In genomic region chr10:96228408-96229019, GRCh38 we compare ENCODE assay signal across 19 cellular contexts. TPM values are rescaled to one million over a fixed set of nuclear protein-coding genes. Genes with fewer than 3 reads are reported as not detected.
DNase-seq lines count a peak whose midpoint lies in the region; ATAC-seq, FAIRE-seq and TF ChIP-seq lines count a peak whose summit lies in the region.
"Had no signal": no experiment of that assay in that cellular context is flagged by ENCODE, and none has a peak within 500 bp of the region (broad histone marks: within the 10 kb centered on the region; RNA-seq: fewer than 3 reads in every experiment).

No MANE protein-coding gene starts in this region.

- intact Hi-C loops in OCI-LY7 (cut with micrococcal nuclease; ENCODE audit: unreplicated experiment) (loop anchor here (1.0 to 5.0 kb wide), 4 partner anchors 43 to 196 kb away; partner anchors contain the start of gene BLNK), GM12878 (cut with micrococcal nuclease; ENCODE audit: unreplicated experiment) (loop anchor here (1.0 kb wide), 1 partner anchor 65 kb away; no protein-coding TSS in a partner anchor), kidney (cut with DNase I) (no loop called here)

- H3K9me3 ChIP-seq in OCI-LY7 (ENCODE audit: low read length) = no peaks in the 10 kb centered on the region
- no peaks in the 10 kb centered on the region for H3K9me3 ChIP-seq in GM12878 (replicated peaks; ENCODE audit: control insufficient read depth, insufficient read depth, low read length)
- no peaks in the 10 kb centered on the region for H3K9me3 ChIP-seq in small intestine (ENCODE audit: control insufficient read depth, low read depth)
- no peaks in the 10 kb centered on the region for H3K9me3 ChIP-seq in kidney (ENCODE audit: control insufficient read depth in 1 of 2, low read length in 2 of 2)
- H3K9me3 ChIP-seq: BE2C had no signal

- H2AFZ ChIP-seq in OCI-LY7 (ENCODE audit: low read length) (no peak overlapping the region), GM12878 (ENCODE audit: control insufficient read depth, low read depth, low read length) (no peak overlapping the region)
- H2AFZ ChIP-seq: GM23248 had no signal

- H3K27ac ChIP-seq in OCI-LY7 (ENCODE audit: low read depth, low read length, poor library complexity, severe bottlenecking) (no peak overlapping the region), GM12878 (ENCODE audit: control insufficient read depth, insufficient read depth) (no peak overlapping the region), small intestine (ENCODE audit: low read depth in 1 of 2, low read length in 1 of 2) (no peak overlapping the region), kidney (ENCODE audit: low read depth in 2 of 2, low read length in 2 of 2) (no peak overlapping the region)
- H3K27ac ChIP-seq: GM23248 had no signal

- H3K27me3 ChIP-seq in GM12878 (replicated peaks in 1 of 2; ENCODE audit: control insufficient read depth in 2 of 2, insufficient read depth in 2 of 2, low read length in 1 of 2) = no peaks in the 10 kb centered on the region
- no peaks in the 10 kb centered on the region for H3K27me3 ChIP-seq in small intestine (ENCODE audit: control insufficient read depth in 2 of 2, insufficient read depth in 2 of 2, low read length in 2 of 2)
- H3K27me3 ChIP-seq: BE2C had no signal

- H3K4me3 ChIP-seq in OCI-LY7 (ENCODE audit: low read depth, low read length, poor library complexity, severe bottlenecking) (no peak overlapping the region), GM12878 (no peak overlapping the region), small intestine (ENCODE audit: low read depth in 1 of 2, low read length in 2 of 2) (no peak overlapping the region), kidney (ENCODE audit: low read length in 2 of 2) (no peak overlapping the region)
- H3K4me3 ChIP-seq: GM23248 had no signal

- BruUV-seq in OCI-LY7 (replicated peaks; lab: Mats Ljungman, UMichigan) = TSS peak; percentile 41
- TSS peak; percentile 37 for BruUV-seq in GM12878 (replicated peaks; lab: Mats Ljungman, UMichigan)

- H3K4me2 ChIP-seq in OCI-LY7 (ENCODE audit: low read length) = no peak overlapping the region
- H3K4me2 ChIP-seq in GM12878 (ENCODE audit: control insufficient read depth, insufficient read depth) = no peak overlapping the region

- POLR2A ChIA-PET in OCI-LY7 (lab: Charles Lee) (interaction anchor here (0.7 to 4.9 kb wide), 4 partner anchors 43 to 76 kb away, joined by 5 to 80 read pairs (median 20); partner anchors contain the start of genes BLNK and DNTT), GM12878 (lab: Charles Lee) (interaction anchor here (0.7 to 3.7 kb wide), 6 partner anchors 39 to 67 kb away, joined by 5 to 60 read pairs (median 12); partner anchors contain the start of gene BLNK)

- H4K20me1 ChIP-seq in OCI-LY7 (ENCODE audit: insufficient read depth, low read length) (no peaks in the 10 kb centered on the region), GM12878 (ENCODE audit: control insufficient read depth, insufficient read depth) (no peaks in the 10 kb centered on the region)

- H3K36me3 ChIP-seq in OCI-LY7 (ENCODE audit: insufficient read depth, low read length) (peaks cover 98% of the 10 kb centered on the region), GM12878 (ENCODE audit: control insufficient read depth in 2 of 2, insufficient read depth in 2 of 2, low read length in 1 of 2) (peaks cover 30 to 59% of the 10 kb centered on the region in 2 experiments), small intestine (ENCODE audit: control insufficient read depth in 2 of 2, insufficient read depth in 2 of 2, low read length in 2 of 2) (peaks cover 0 to 11% of the 10 kb centered on the region in 2 donors), kidney (ENCODE audit: control insufficient read depth in 1 of 2, insufficient read depth in 2 of 2, low read length in 2 of 2) (peaks cover 0 to 3% of the 10 kb centered on the region in 2 donors)
- H3K36me3 ChIP-seq: BE2C had no signal

- no peaks in the 10 kb centered on the region for H3K9me2 ChIP-seq in OCI-LY7 (ENCODE audit: insufficient read depth, low read length)

- DNase-seq in OCI-LY7 (ENCODE audit: low spot score) (no peak), GM12878 (ENCODE audit: low read depth, low spot score) (no peak), islet precursor cell (peak; percentile 5), small intestine (peak; percentile 90), middle frontal gyrus (ENCODE audit: extremely low spot score, low spot score) (no peak), kidney (no peak), cerebellar cortex (ENCODE audit: low spot score) (no peak)
- DNase-seq: ACHN; BE2C; Calu3; CD4-positive, alpha-beta memory T cell; GF-D8; GM23248; H7; HFFc6; KBM-7 had no signal

- H3K79me2 ChIP-seq in OCI-LY7 (ENCODE audit: insufficient read depth, low read depth, low read length) (peaks cover 14% of the 10 kb centered on the region; the same call in 1 of the 2 replicates), GM12878 (ENCODE audit: control insufficient read depth, insufficient read depth, low read length) (peaks cover 6% of the 10 kb centered on the region)

- in situ Hi-C loops in GM12878 (cut with MboI) = loop anchor here (5.0 kb wide), 1 partner anchor 69 kb away; no protein-coding TSS in a partner anchor

- TF ChIP-seq CTCF in OCI-LY7 (conservative IDR thresholded peaks at IDR 0.05; ENCODE audit: low read length) (no peak), GM12878 (IDR thresholded peaks at IDR 0.05 in 2 of 3, conservative IDR thresholded peaks at IDR 0.05 in 1 of 3; ENCODE audit: control insufficient read depth in 2 of 3, extremely low read depth in 1 of 3, insufficient read depth in 1 of 3, low read depth in 3 of 3, low read length in 3 of 3) (no peak), kidney (IDR thresholded peaks at IDR 0.05; ENCODE audit: borderline replicate concordance, extremely low read depth, insufficient read depth) (no peak)

- SMC1A ChIA-PET in GM12878 (lab: Charles Lee; ENCODE audit: uncharacterized antibody, unreplicated experiment) = interaction anchor here (0.6 to 12.1 kb wide), 24 partner anchors 11 to 211 kb away, joined by 3 to 424 read pairs (median 8); partner anchors contain the start of gene BLNK

- CTCF ChIA-PET in OCI-LY7 (lab: Charles Lee; ENCODE audit: unreplicated experiment) = interaction anchor here (0.7 to 3.1 kb wide), 2 partner anchors 64 to 213 kb away, joined by 3 to 104 read pairs; no protein-coding TSS in a partner anchor
- CTCF ChIA-PET in GM12878 (lab: Yijun Ruan, JAX) = interaction anchor here (0.6 to 23.4 kb wide), 30 partner anchors 11 to 385 kb away, joined by 3 to 790 read pairs (median 6); partner anchors contain the start of genes BLNK, OPALIN and ZNF518A

- RAD21 ChIA-PET in GM12878 (lab: Charles Lee; ENCODE audit: unreplicated experiment) = interaction anchor here (0.7 to 14.2 kb wide), 18 partner anchors 9 to 467 kb away, joined by 3 to 428 read pairs (median 10); partner anchors contain the start of gene BLNK

- no peak for FAIRE-seq in GM12878 (lab: Jason Lieb, UNC)
- no peak for FAIRE-seq in small intestine (lab: Jason Lieb, UNC)
- FAIRE-seq in kidney (lab: Jason Lieb, UNC) = no peak
- FAIRE-seq: A204.1, HTR-8/SVneo had no signal

- 87% methylated on average over 10 of the region's 10 CpGs for WGBS in GM12878 (ENCODE audit: insufficient coverage, insufficient replicate concordance, low lambda C conversion rate, missing lambda C conversion rate)
- 24 to 61% (median 45%) methylated on average over 10 of the region's 10 CpGs for WGBS in small intestine, 3 donors

- no peak for ATAC-seq in GM12878
- ATAC-seq in GM21723 (IDR thresholded peaks at IDR 0.05; ENCODE audit: unreplicated experiment) = no peak

- H3K9ac ChIP-seq in GM12878 (ENCODE audit: control insufficient read depth, insufficient read depth, low read length) (no peak overlapping the region), kidney (ENCODE audit: low read length in 2 of 2) (no peak overlapping the region)
- H3K9ac ChIP-seq: GM23248 had no signal

- no peak for TF ChIP-seq EP300 in GM12878 (IDR thresholded peaks at IDR 0.05; ENCODE audit: borderline replicate concordance in 1 of 2, control insufficient read depth in 1 of 2, low read depth in 2 of 2, low read length in 2 of 2)

- peaks cover 25% of the 10 kb centered on the region for H3K4me1 ChIP-seq in OCI-LY7 (ENCODE audit: insufficient read depth, low read length, poor library complexity, severe bottlenecking)
- peaks cover 9% of the 10 kb centered on the region for H3K4me1 ChIP-seq in GM12878 (ENCODE audit: control insufficient read depth, insufficient read depth, low read length)
- H3K4me1 ChIP-seq in small intestine (ENCODE audit: control insufficient read depth in 2 of 2, insufficient read depth in 1 of 2, low read depth in 1 of 2, low read length in 1 of 2) = no peaks in the 10 kb centered on the region
- no peaks in the 10 kb centered on the region for H3K4me1 ChIP-seq in kidney (ENCODE audit: control insufficient read depth in 1 of 2, insufficient read depth in 1 of 2, low read depth in 1 of 2, low read length in 2 of 2)
- H3K4me1 ChIP-seq: BE2C had no signal

- no peak for TF ChIP-seq POLR2A in GM12878 (IDR thresholded peaks at IDR 0.05; ENCODE audit: low read depth, low read length)

- TF ChIP-seq RAD21 in GM12878 (IDR thresholded peaks at IDR 0.05; ENCODE audit: insufficient read depth, low read depth, low read length) = no peak

TF ChIP-seq in GM12878, 131 proteins besides CTCF, POLR2A, EP300 and RAD21 (continues in another document):
- TF ChIP-seq NR2F1 (conservative IDR thresholded peaks at IDR 0.05) = no peak
- TF ChIP-seq PML (IDR thresholded peaks at IDR 0.05; ENCODE audit: low read length) = 0 out of 2 replicates have a peak, but pooled peaks have one; percentile 1
- TF ChIP-seq TBL1XR1 (IDR thresholded peaks at IDR 0.05; ENCODE audit: low read depth, low read length) = no peak

RNA-seq across cellular contexts. Expression of gene BLNK, which starts 42.9 kb away (rescaled TPM):
- total RNA-seq in OCI-LY7 (2014; rRNA removed; shearing (Covaris generic)) = 78.0 and 113 TPM in 2 replicates
- total RNA-seq in OCI-LY7 (2022) (182 and 201 TPM in 2 replicates), GM12878 (2014; rRNA removed) (113 and 114 TPM in 2 replicates), GM12878 (2014; rRNA removed; fragmentation: Illumina TruSeq; extraction: Trizol) (121 and 122 TPM in 2 replicates), GM12878 (2021) (103 and 107 TPM in 2 replicates), kidney (38.8 TPM)
- total RNA-seq in GM12878 (2013; cell fraction: nucleolus; rRNA removed) = 275 and 310 TPM in 2 replicates
- polyA plus RNA-seq in GM12878 (2011; ENCODE audit: low read depth) = 81.4 TPM
- polyA plus RNA-seq in GM12878 (2011; rRNA removed) (58.9 and 84.8 TPM in 2 replicates), GM12878 (2014; fragmentation: Illumina TruSeq; extraction: Trizol) (156 and 162 TPM in 2 replicates), GM12878 (2014; fragmentation: Nextera tagmentation; extraction: Ambion mirVana) (100 to 1,000 TPM; 165 to 201 TPM), GM12878 (2014; rRNA removed) (75.0 and 79.5 TPM in 2 replicates), GM12878 (2016; fragmentation: Nextera tagmentation; extraction: Ambion mirVana) (100 to 1,000 TPM; 156 to 158 TPM), small intestine (10 to 100 TPM; 26.7 to 69.3 (median 27.7) TPM), kidney (ENCODE audit: insufficient read depth, low read depth, low replicate concordance) (28.5 TPM)
- 43.9 and 56.1 TPM in 2 replicates for polyA plus RNA-seq in GM12878 (2011; cell fraction: cytosol; rRNA removed)
- 198 and 209 TPM in 2 replicates for polyA plus RNA-seq in GM12878 (2011; cell fraction: nucleus; rRNA removed)
- polyA plus RNA-seq in GM12878 (2012) = 105 and 141 TPM in 2 replicates
- polyA minus RNA-seq in GM12878 (2011; rRNA and poly(A)+ RNA removed) = 60.2 and 69.3 TPM in 2 replicates
- polyA minus RNA-seq in GM12878 (2011; cell fraction: cytosol; rRNA and poly(A)+ RNA removed) = 31.5 and 35.9 TPM in 2 replicates
- polyA minus RNA-seq in GM12878 (2011; cell fraction: nucleus; rRNA and poly(A)+ RNA removed) = 126 and 166 TPM in 2 replicates
- total RNA-seq: GM23248, H7, HFFc6 had no signal
- polyA plus RNA-seq: GM23248 had no signal

Comparison
In these comparisons a context has a peak if more than half of its experiments do, and no peak if none do; other contexts are left out.
1. DNase-seq: peak in islet precursor cell (single experiment) and small intestine (single experiment); none in OCI-LY7 (single experiment), GM12878 (single experiment), middle frontal gyrus (single experiment), kidney (single experiment) and cerebellar cortex (single experiment).